Comparison of ENCODE assay signal across 8 cellular contexts in the genomic region with DNA sequence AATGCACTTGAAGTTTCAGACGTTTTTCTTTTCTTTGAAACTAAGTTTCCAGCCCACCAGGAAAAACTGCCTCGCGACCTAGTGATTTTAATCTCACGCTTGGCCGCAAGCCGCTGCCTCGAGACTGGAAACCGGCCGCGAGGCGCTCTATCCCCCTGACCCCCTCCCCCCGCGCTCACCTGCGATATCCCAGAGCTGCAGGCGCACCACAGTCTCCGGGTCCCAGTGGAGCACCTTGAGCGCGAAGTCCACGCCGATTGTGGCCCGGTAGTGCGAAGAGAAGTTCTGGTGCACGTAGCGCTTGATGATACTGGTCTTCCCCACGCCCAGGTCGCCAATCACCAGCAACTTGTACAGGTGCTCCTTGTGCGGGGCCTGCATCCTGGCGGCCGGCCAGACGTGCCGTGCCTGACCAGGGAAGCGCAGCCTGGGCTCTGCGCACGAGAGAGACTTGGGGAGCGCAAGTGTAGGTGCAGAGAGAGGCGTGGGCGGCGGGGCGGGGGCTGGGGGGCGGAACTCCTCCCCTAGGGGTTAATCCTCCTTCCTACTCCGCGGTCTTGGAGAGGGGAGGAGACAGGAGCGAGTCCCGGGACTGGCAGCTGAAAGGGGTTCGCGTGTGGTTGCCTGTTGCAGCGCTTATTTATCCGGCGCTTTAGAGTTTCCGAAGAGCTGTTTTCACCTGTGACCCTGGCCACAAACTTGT. TPM values are rescaled to one million over a fixed set of nuclear protein-coding genes. Genes with fewer than 3 reads are reported as not detected.
DNase-seq lines count a peak whose midpoint lies in the region; ATAC-seq and TF ChIP-seq lines count a peak whose summit lies in the region.

A gene (minus strand): TSS at position 440 of the 703 bp plus-strand sequence. CDS start 59 bp downstream, at position 381.

- DNase-seq in COLO668 (lab: John Stamatoyannopoulos, UW; ENCODE audit: unreplicated experiment): peak; percentile 71
- DNase-seq in activated T-cell treated with anti-CD3 and anti-CD28 coated beads, Interleukin-2, amount 50 U/mL, for 4 hours: peak; percentile 5
- DNase-seq in SIG-M5 (lab: John Stamatoyannopoulos, UW): no peak
- no peak for DNase-seq in central memory CD4-positive, alpha-beta T cell

- H3K4me3 Mint-ChIP-seq in activated T-cell treated with anti-CD3 and anti-CD28 coated beads, Interleukin-2, amount 50 U/mL, for 4 hours: peak within 1 kb of the TSS; percentile 73

- TF ChIP-seq CTCF in gastroesophageal sphincter (IDR thresholded peaks at IDR 0.05) (no peak), parathyroid adenoma (IDR thresholded peaks at IDR 0.05) (no peak)

- ATAC-seq in GM19455 (IDR thresholded peaks at IDR 0.05; ENCODE audit: unreplicated experiment): peak; percentile 29
- ATAC-seq in activated T-cell treated with anti-CD3 and anti-CD28 coated beads, Interleukin-2, amount 50 U/mL, for 4 hours: peak; percentile 28 to 37
- peak; percentile 46 for ATAC-seq in gastroesophageal sphincter

- peaks cover 10% of the 10 kb centered on the region for H3K27me3 Mint-ChIP-seq in activated T-cell treated with anti-CD3 and anti-CD28 coated beads, Interleukin-2, amount 50 U/mL, for 4 hours (ENCODE audit: low read depth)

- H3K4me3 ChIP-seq in HUES64 (ENCODE audit: low read length) (peak within 1 kb of the TSS; percentile 71), gastroesophageal sphincter (peak within 1 kb of the TSS; percentile 30 to 60), parathyroid adenoma (ENCODE audit: low read depth, low read length) (peak within 1 kb of the TSS; percentile 46)

- TF ChIP-seq EP300 in gastroesophageal sphincter (IDR thresholded peaks at IDR 0.05): no peak

- no peak for TF ChIP-seq POLR2A in gastroesophageal sphincter (IDR thresholded peaks at IDR 0.05)

- peaks cover 8% of the 10 kb centered on the region; the same call in 1 of the 2 replicates for H3K27me3 ChIP-seq in HUES64 (ENCODE audit: insufficient read depth, low read length)
- H3K27me3 ChIP-seq in gastroesophageal sphincter: no peaks in the 10 kb centered on the region
- H3K27me3 ChIP-seq in parathyroid adenoma (ENCODE audit: control insufficient read depth, insufficient read depth, low read length): no peaks in the 10 kb centered on the region

- no peaks in the 10 kb centered on the region for H3K9me3 Mint-ChIP-seq in activated T-cell treated with anti-CD3 and anti-CD28 coated beads, Interleukin-2, amount 50 U/mL, for 4 hours

- H3K9me3 ChIP-seq in HUES64 (ENCODE audit: insufficient read depth, low read depth, low read length) (no peaks in the 10 kb centered on the region), gastroesophageal sphincter (no peaks in the 10 kb centered on the region), parathyroid adenoma (ENCODE audit: control insufficient read depth, low read length) (no peaks in the 10 kb centered on the region)

- peak within 1 kb of the TSS; percentile 80 for H3K4me2 ChIP-seq in parathyroid adenoma (ENCODE audit: low read length)

- H3K36me3 Mint-ChIP-seq in activated T-cell treated with anti-CD3 and anti-CD28 coated beads, Interleukin-2, amount 50 U/mL, for 4 hours (ENCODE audit: insufficient read depth): no peaks in the 10 kb centered on the region

- H3K79me2 ChIP-seq in parathyroid adenoma: no peaks in the 10 kb centered on the region

- peak within 1 kb of the TSS; percentile 73 for H3K9ac ChIP-seq in HUES64 (ENCODE audit: low read depth, low read length)
- no peak within 1 kb of the TSS for H3K9ac ChIP-seq in parathyroid adenoma

- H3K36me3 ChIP-seq in HUES64 (ENCODE audit: insufficient read depth, low read length) (no peaks in the 10 kb centered on the region; the same call in 1 of the 2 replicates), gastroesophageal sphincter (no peaks in the 10 kb centered on the region), parathyroid adenoma (ENCODE audit: control insufficient read depth, insufficient read depth, low read length) (no peaks in the 10 kb centered on the region)

- peaks cover 19% of the 10 kb centered on the region for H3K4me1 Mint-ChIP-seq in activated T-cell treated with anti-CD3 and anti-CD28 coated beads, Interleukin-2, amount 50 U/mL, for 4 hours (ENCODE audit: low read depth)

- H3K4me1 ChIP-seq in HUES64 (ENCODE audit: insufficient read depth, low read length) (peaks cover 22% of the 10 kb centered on the region), gastroesophageal sphincter (peaks cover 0 to 28% (median 0%) of the 10 kb centered on the region in 3 donors), parathyroid adenoma (no peaks in the 10 kb centered on the region)

- peak within 1 kb of the TSS; percentile 32; the same call in 1 of the 2 replicates for H3K27ac ChIP-seq in HUES64 (ENCODE audit: low read depth, low read length)
- peak within 1 kb of the TSS in 2 of 4 donors; percentile 62 to 66 for H3K27ac ChIP-seq in gastroesophageal sphincter
- H3K27ac ChIP-seq in parathyroid adenoma: no peak within 1 kb of the TSS

- peak within 1 kb of the TSS; percentile 75 for H2AFZ ChIP-seq in parathyroid adenoma

- WGBS in HUES64: 1% methylated on average over 42 of the region's 50 CpGs
- 11% methylated on average over 3 of the region's 50 CpGs; no CpG with 5 or more reads in 1 of the 2 donors for WGBS in gastroesophageal sphincter (ENCODE audit: low coverage in 1 of 2), 2 donors

RNA-seq across cellular contexts. Expression of the gene that starts here (rescaled TPM):
- polyA plus RNA-seq in HUES64 (2013, experiment 1 of 2): 11.5 TPM
- 15.9 TPM for polyA plus RNA-seq in HUES64 (2013, experiment 2 of 2)
- total RNA-seq in activated T-cell treated with anti-CD3 and anti-CD28 coated beads, Interleukin-2, amount 50 U/mL, for 4 hours: 1 to 10 TPM in 2 of 3 donors, under 1 TPM in 1; 0.92 to 2.8 (median 1.9) TPM
- total RNA-seq in gastroesophageal sphincter: 1 to 10 TPM in 3 of 4 donors, not detected in 1; 1.2 to 4.6 (median 1.6) TPM

Comparison
In these comparisons a context has a peak if more than half of its experiments do, and no peak if none do; other contexts are left out.
1. DNase-seq: peak in COLO668 (single experiment) and activated T-cell treated with anti-CD3 and anti-CD28 coated beads, Interleukin-2, amount 50 U/mL, for 4 hours (single experiment); none in SIG-M5 (single experiment) and central memory CD4-positive, alpha-beta T cell (single experiment).
2. Peak in every context shown above with its lines, with median percentiles within 50 percentile points of each other: ATAC-seq and H3K4me3 ChIP-seq.